Comparison of ENCODE assay signal across 17 cellular contexts in genomic region chr20:3565851-3566250, GRCh38.
A peak's percentile ranks its signal among the peaks of the same experiment; 100 is the strongest.
DNase-seq lines count a peak whose midpoint lies in the region; ATAC-seq and TF ChIP-seq lines count a peak whose summit lies in the region.
"Had no signal": no experiment of that assay in that cellular context is flagged by ENCODE, and none has a peak within 500 bp of the region (broad histone marks: within the 10 kb centered on the region; RNA-seq: fewer than 3 reads in every experiment).

No MANE protein-coding gene starts in this region.

- TF ChIP-seq CTCF in GM23338 (conservative IDR thresholded peaks at IDR 0.05; ENCODE audit: low read depth in 2 of 2) (no peak), lower lobe of right lung (IDR thresholded peaks at IDR 0.05) (no peak)

- H3K79me2 ChIP-seq in GM23338 (replicated peaks; ENCODE audit: insufficient read depth) (no peaks in the 10 kb centered on the region), mesendoderm (ENCODE audit: control insufficient read depth, insufficient read depth, low read length) (no peaks in the 10 kb centered on the region)

- no peaks in the 10 kb centered on the region for H3K36me3 Mint-ChIP-seq in GM23338 (ENCODE audit: low read depth)
- H3K36me3 Mint-ChIP-seq in T-cell: peaks cover 27% of the 10 kb centered on the region

- CTCF ChIA-PET in T-cell (lab: Charles Lee): no interaction called here

- H3K56ac ChIP-seq in mesendoderm (ENCODE audit: low read length): no peak overlapping the region

- H2AFZ ChIP-seq in GM23338: no peak overlapping the region
- H2AFZ ChIP-seq: GM23248 had no signal

- H3K9me3 Mint-ChIP-seq in GM23338 (no peaks in the 10 kb centered on the region), T-cell (no peaks in the 10 kb centered on the region)
- H3K9me3 Mint-ChIP-seq: CD4-positive, alpha-beta memory T cell; H9; HFFc6 had no signal

- H3K9me3 ChIP-seq in NT2/D1 (ENCODE audit: insufficient read depth, low read length): no peaks in the 10 kb centered on the region
- no peaks in the 10 kb centered on the region for H3K9me3 ChIP-seq in lower lobe of right lung

- no peak overlapping the region for H3K18ac ChIP-seq in mesendoderm (ENCODE audit: low read length)

- H3K27me3 ChIP-seq in GM23338 (ENCODE audit: insufficient read depth) (no peaks in the 10 kb centered on the region), NT2/D1 (ENCODE audit: insufficient read depth, insufficient read length) (no peaks in the 10 kb centered on the region), mesendoderm (ENCODE audit: insufficient read depth, low read length, poor library complexity) (peaks cover 2% of the 10 kb centered on the region), lower lobe of right lung (ENCODE audit: low read depth) (no peaks in the 10 kb centered on the region)

- no peak overlapping the region for H3K27ac ChIP-seq in GM23338 (ENCODE audit: low read depth)
- no peak overlapping the region for H3K27ac ChIP-seq in mesendoderm (ENCODE audit: low read depth, low read length)
- no peak overlapping the region for H3K27ac ChIP-seq in lower lobe of right lung
- H3K27ac ChIP-seq: GM23248 had no signal

- H3K27ac Mint-ChIP-seq in GM23338 (no peak overlapping the region; the same call in 1 of the 2 replicates), T-cell (no peak overlapping the region)
- H3K27ac Mint-ChIP-seq: CD4-positive, alpha-beta memory T cell; HFFc6 had no signal

- H3K4me1 ChIP-seq in GM23338 (ENCODE audit: insufficient read depth): no peaks in the 10 kb centered on the region
- no peaks in the 10 kb centered on the region for H3K4me1 ChIP-seq in NT2/D1 (ENCODE audit: insufficient read depth, insufficient read length)
- H3K4me1 ChIP-seq in mesendoderm (ENCODE audit: control insufficient read depth, low read depth, low read length): no peaks in the 10 kb centered on the region
- H3K4me1 ChIP-seq in lower lobe of right lung: peaks cover 4% of the 10 kb centered on the region

- no peak overlapping the region for H2BK120ac ChIP-seq in mesendoderm (ENCODE audit: low read depth, low read length)

- no peak overlapping the region for H2AK5ac ChIP-seq in mesendoderm (ENCODE audit: low read length)

- H4K20me1 ChIP-seq in GM23338 (replicated peaks; ENCODE audit: insufficient read depth): no peaks in the 10 kb centered on the region

- H3K27me3 Mint-ChIP-seq in GM23338 (ENCODE audit: insufficient read depth, low read depth, poor library complexity) (no peaks in the 10 kb centered on the region), T-cell (no peaks in the 10 kb centered on the region)
- H3K27me3 Mint-ChIP-seq: CD4-positive, alpha-beta memory T cell had no signal

- no peak overlapping the region for H3K4me2 ChIP-seq in GM23338
- H3K4me2 ChIP-seq in mesendoderm (ENCODE audit: low read length): no peak overlapping the region

- no peaks in the 10 kb centered on the region for H3F3A ChIP-seq in GM23338 (replicated peaks; ENCODE audit: low read depth)

- no peaks in the 10 kb centered on the region for H3K9me2 ChIP-seq in GM23338 (ENCODE audit: insufficient read depth)

- no peak overlapping the region for H4K8ac ChIP-seq in mesendoderm (ENCODE audit: low read depth, low read length)

- H3K4me1 Mint-ChIP-seq in GM23338 (peaks cover 3% of the 10 kb centered on the region; the same call in 2 of the 3 replicates), T-cell (no peaks in the 10 kb centered on the region)

- H2BK5ac ChIP-seq in mesendoderm (ENCODE audit: low read length): no peak overlapping the region

- H3K79me1 ChIP-seq in mesendoderm (ENCODE audit: low read length): no peaks in the 10 kb centered on the region

- no peak overlapping the region for H2BK15ac ChIP-seq in mesendoderm (replicated peaks; ENCODE audit: low read depth)

- no peak overlapping the region for H3K23ac ChIP-seq in mesendoderm (ENCODE audit: low read length)

- no peak overlapping the region for H3K9ac ChIP-seq in NT2/D1 (ENCODE audit: insufficient read length, low read depth)
- no peak overlapping the region for H3K9ac ChIP-seq in mesendoderm (ENCODE audit: low read length)
- H3K9ac ChIP-seq: GM23248 had no signal

- H4K5ac ChIP-seq in mesendoderm (ENCODE audit: low read length): no peak overlapping the region

- intact Hi-C loops in lower lobe of right lung (cut with DNase I): no loop called here

- DNase-seq in GM23338 (ENCODE audit: low spot score) (peak; percentile 28), NT2/D1 (ENCODE audit: low read depth, low spot score) (peak; percentile 11), mesendoderm (peak; percentile 6), epidermal melanocyte (ENCODE audit: insufficient read length, low spot score) (no peak), T-cell (no peak), lower lobe of right lung (no peak)
- DNase-seq: C1 segment of cervical spinal cord; CD4-positive, alpha-beta memory T cell; COR-L47; DMS153; DND-41; GDM1; GM23248; H9; HFFc6 had no signal

- ATAC-seq in GM23338 (peak; percentile 42; the same call in 1 of the 3 replicates), SK-N-SH treated with all-trans-retinoic acid at 6 μM for 48 hours (no peak), T-cell (replicated peaks in 1 of 4) (no peak), lower lobe of right lung (no peak)
- ATAC-seq: GM12878 had no signal

- H3K4ac ChIP-seq in mesendoderm (ENCODE audit: low read depth, low read length): no peak overlapping the region

- H3K4me3 Mint-ChIP-seq in GM23338 (no peak overlapping the region), T-cell (no peak overlapping the region)
- H3K4me3 Mint-ChIP-seq: CD4-positive, alpha-beta memory T cell; H9; HFFc6 had no signal

- H3K36me3 ChIP-seq in GM23338 (ENCODE audit: insufficient read depth) (no peaks in the 10 kb centered on the region), NT2/D1 (ENCODE audit: insufficient read depth, insufficient read length, low read length) (peaks cover 3% of the 10 kb centered on the region), mesendoderm (ENCODE audit: control insufficient read depth, insufficient read depth, low read length) (no peaks in the 10 kb centered on the region), lower lobe of right lung (peaks cover 19% of the 10 kb centered on the region)

- H3K4me3 ChIP-seq in GM23338: no peak overlapping the region
- H3K4me3 ChIP-seq in NT2/D1 (ENCODE audit: insufficient read length, low read depth): no peak overlapping the region
- H3K4me3 ChIP-seq in mesendoderm (ENCODE audit: low read length): no peak overlapping the region
- no peak overlapping the region for H3K4me3 ChIP-seq in lower lobe of right lung
- H3K4me3 ChIP-seq: GM12878, GM23248 had no signal

- POLR2A ChIA-PET in T-cell (lab: Charles Lee): interaction anchor here in 1 of 2 donors (0.6 kb wide), 1 partner anchor 10 kb away, joined by 3 read pairs; no protein-coding TSS in a partner anchor

- 100% methylated on average over 1 of the region's 2 CpGs for WGBS in mesendoderm (ENCODE audit: extremely low coverage, insufficient coverage, low lambda C conversion rate)

TF ChIP-seq in GM23338, 12 proteins besides CTCF, POLR2A, EP300 and RAD21 (continues in another document):
- TF ChIP-seq ETS1 (IDR thresholded peaks at IDR 0.05) (no peak), EZH2phosphoT487 (IDR thresholded peaks at IDR 0.05; ENCODE audit: unreplicated experiment) (no peak), ZNF114 (CRISPR knock-in tag; IDR thresholded peaks at IDR 0.05) (no peak), NANOG (IDR thresholded peaks at IDR 0.05; ENCODE audit: borderline replicate concordance) (no peak)

TF ChIP-seq in SK-N-SH treated with all-trans-retinoic acid at 6 μM for 48 hours, 23 proteins besides CTCF, POLR2A, EP300 and RAD21:
- no peak for TF ChIP-seq ZFP3 (CRISPR knock-in tag; IDR thresholded peaks at IDR 0.05)
- no peak for TF ChIP-seq TOX (CRISPR knock-in tag; IDR thresholded peaks at IDR 0.05; ENCODE audit: borderline replicate concordance)
- no peak for TF ChIP-seq OSR1 (CRISPR knock-in tag; IDR thresholded peaks at IDR 0.05)
- no peak for TF ChIP-seq CSDC2 (CRISPR knock-in tag; IDR thresholded peaks at IDR 0.05)
- TF ChIP-seq ARNTL (CRISPR knock-in tag; IDR thresholded peaks at IDR 0.05; ENCODE audit: borderline replicate concordance, low read depth): no peak
- no peak for TF ChIP-seq ZFP30 (CRISPR knock-in tag; IDR thresholded peaks at IDR 0.05)
- no peak for TF ChIP-seq TCF4 (CRISPR knock-in tag; IDR thresholded peaks at IDR 0.05; ENCODE audit: borderline replicate concordance)
- no peak for TF ChIP-seq ESRRG (CRISPR knock-in tag; IDR thresholded peaks at IDR 0.05)
- TF ChIP-seq RARB (CRISPR knock-in tag; IDR thresholded peaks at IDR 0.05): no peak
- no peak for TF ChIP-seq ZC3H10 (CRISPR knock-in tag; IDR thresholded peaks at IDR 0.05)
- TF ChIP-seq BACH2 (CRISPR knock-in tag; IDR thresholded peaks at IDR 0.05; ENCODE audit: borderline replicate concordance): no peak
- no peak for TF ChIP-seq PATZ1 (CRISPR knock-in tag; IDR thresholded peaks at IDR 0.05; ENCODE audit: borderline replicate concordance)
- no peak for TF ChIP-seq ZNF565 (CRISPR knock-in tag; conservative IDR thresholded peaks at IDR 0.05; ENCODE audit: low read depth)

Comparison
In these comparisons a context has a peak if more than half of its experiments do, and no peak if none do; other contexts are left out.
1. DNase-seq: peak in GM23338 (single experiment), NT2/D1 (single experiment) and mesendoderm (single experiment); none in epidermal melanocyte (single experiment), T-cell (0 of 34) and lower lobe of right lung (single experiment).